ENCODE assay signal across 2 cellular contexts in the genomic region with DNA sequence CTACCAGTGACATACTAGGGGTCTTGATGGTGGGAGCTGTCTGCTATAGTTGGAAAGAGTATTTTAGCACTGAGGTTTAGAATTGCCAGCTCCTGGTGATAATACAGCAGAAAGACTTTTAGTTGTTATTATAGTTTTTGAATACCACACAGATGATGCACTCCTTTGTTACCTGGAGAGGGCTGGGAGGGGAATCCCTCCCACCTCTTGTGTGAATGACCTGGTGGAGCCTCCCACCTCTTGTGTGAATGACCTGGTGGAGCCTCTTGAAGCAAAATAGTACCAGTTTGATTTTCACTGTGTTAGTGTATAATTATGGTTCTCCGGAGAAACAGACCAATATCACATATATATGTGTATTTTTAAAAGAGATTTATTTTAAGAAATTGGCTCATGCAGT.
TF ChIP-seq lines count a peak whose summit lies in the region.

No MANE protein-coding gene starts in this region.

TF ChIP-seq in SK-N-SH, 30 proteins besides CTCF, POLR2A, EP300 and RAD21 (continued from another document):
- TF ChIP-seq, protein P1, sequence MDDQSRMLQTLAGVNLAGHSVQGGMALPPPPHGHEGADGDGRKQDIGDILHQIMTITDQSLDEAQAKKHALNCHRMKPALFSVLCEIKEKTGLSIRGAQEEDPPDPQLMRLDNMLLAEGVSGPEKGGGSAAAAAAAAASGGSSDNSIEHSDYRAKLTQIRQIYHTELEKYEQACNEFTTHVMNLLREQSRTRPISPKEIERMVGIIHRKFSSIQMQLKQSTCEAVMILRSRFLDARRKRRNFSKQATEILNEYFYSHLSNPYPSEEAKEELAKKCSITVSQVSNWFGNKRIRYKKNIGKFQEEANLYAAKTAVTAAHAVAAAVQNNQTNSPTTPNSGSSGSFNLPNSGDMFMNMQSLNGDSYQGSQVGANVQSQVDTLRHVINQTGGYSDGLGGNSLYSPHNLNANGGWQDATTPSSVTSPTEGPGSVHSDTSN (IDR thresholded peaks at IDR 0.05): no peak
- TF ChIP-seq, protein P2, sequence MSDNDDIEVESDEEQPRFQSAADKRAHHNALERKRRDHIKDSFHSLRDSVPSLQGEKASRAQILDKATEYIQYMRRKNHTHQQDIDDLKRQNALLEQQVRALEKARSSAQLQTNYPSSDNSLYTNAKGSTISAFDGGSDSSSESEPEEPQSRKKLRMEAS (IDR thresholded peaks at IDR 0.05; ENCODE audit: low read depth): no peak
- TF ChIP-seq, protein P3, sequence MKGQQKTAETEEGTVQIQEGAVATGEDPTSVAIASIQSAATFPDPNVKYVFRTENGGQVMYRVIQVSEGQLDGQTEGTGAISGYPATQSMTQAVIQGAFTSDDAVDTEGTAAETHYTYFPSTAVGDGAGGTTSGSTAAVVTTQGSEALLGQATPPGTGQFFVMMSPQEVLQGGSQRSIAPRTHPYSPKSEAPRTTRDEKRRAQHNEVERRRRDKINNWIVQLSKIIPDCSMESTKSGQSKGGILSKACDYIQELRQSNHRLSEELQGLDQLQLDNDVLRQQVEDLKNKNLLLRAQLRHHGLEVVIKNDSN (IDR thresholded peaks at IDR 0.05; ENCODE audit: borderline replicate concordance, low read depth): no peak
- TF ChIP-seq FOSL2 (IDR thresholded peaks at IDR 0.05; ENCODE audit: borderline replicate concordance, low read depth) (no peak), SMC3 (IDR thresholded peaks at IDR 0.05; ENCODE audit: low read depth, low read length) (no peak), SIN3A (IDR thresholded peaks at IDR 0.05; ENCODE audit: borderline replicate concordance, low read depth, low read length) (no peak)
- TF ChIP-seq, protein P4, sequence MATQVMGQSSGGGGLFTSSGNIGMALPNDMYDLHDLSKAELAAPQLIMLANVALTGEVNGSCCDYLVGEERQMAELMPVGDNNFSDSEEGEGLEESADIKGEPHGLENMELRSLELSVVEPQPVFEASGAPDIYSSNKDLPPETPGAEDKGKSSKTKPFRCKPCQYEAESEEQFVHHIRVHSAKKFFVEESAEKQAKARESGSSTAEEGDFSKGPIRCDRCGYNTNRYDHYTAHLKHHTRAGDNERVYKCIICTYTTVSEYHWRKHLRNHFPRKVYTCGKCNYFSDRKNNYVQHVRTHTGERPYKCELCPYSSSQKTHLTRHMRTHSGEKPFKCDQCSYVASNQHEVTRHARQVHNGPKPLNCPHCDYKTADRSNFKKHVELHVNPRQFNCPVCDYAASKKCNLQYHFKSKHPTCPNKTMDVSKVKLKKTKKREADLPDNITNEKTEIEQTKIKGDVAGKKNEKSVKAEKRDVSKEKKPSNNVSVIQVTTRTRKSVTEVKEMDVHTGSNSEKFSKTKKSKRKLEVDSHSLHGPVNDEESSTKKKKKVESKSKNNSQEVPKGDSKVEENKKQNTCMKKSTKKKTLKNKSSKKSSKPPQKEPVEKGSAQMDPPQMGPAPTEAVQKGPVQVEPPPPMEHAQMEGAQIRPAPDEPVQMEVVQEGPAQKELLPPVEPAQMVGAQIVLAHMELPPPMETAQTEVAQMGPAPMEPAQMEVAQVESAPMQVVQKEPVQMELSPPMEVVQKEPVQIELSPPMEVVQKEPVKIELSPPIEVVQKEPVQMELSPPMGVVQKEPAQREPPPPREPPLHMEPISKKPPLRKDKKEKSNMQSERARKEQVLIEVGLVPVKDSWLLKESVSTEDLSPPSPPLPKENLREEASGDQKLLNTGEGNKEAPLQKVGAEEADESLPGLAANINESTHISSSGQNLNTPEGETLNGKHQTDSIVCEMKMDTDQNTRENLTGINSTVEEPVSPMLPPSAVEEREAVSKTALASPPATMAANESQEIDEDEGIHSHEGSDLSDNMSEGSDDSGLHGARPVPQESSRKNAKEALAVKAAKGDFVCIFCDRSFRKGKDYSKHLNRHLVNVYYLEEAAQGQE (IDR thresholded peaks at IDR 0.05; ENCODE audit: low read depth, low read length): no peak

TF ChIP-seq in SK-N-SH treated with all-trans-retinoic acid at 6 μM for 48 hours, 23 proteins besides CTCF, POLR2A, EP300 and RAD21 (continued from another document):
- TF ChIP-seq, protein P5, sequence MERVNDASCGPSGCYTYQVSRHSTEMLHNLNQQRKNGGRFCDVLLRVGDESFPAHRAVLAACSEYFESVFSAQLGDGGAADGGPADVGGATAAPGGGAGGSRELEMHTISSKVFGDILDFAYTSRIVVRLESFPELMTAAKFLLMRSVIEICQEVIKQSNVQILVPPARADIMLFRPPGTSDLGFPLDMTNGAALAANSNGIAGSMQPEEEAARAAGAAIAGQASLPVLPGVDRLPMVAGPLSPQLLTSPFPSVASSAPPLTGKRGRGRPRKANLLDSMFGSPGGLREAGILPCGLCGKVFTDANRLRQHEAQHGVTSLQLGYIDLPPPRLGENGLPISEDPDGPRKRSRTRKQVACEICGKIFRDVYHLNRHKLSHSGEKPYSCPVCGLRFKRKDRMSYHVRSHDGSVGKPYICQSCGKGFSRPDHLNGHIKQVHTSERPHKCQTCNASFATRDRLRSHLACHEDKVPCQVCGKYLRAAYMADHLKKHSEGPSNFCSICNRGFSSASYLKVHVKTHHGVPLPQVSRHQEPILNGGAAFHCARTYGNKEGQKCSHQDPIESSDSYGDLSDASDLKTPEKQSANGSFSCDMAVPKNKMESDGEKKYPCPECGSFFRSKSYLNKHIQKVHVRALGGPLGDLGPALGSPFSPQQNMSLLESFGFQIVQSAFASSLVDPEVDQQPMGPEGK (CRISPR knock-in tag; IDR thresholded peaks at IDR 0.05; ENCODE audit: borderline replicate concordance): no peak
- no peak for TF ChIP-seq CSDC2 (CRISPR knock-in tag; IDR thresholded peaks at IDR 0.05)
- TF ChIP-seq ARNTL (CRISPR knock-in tag; IDR thresholded peaks at IDR 0.05; ENCODE audit: borderline replicate concordance, low read depth): no peak
- TF ChIP-seq, protein P6, sequence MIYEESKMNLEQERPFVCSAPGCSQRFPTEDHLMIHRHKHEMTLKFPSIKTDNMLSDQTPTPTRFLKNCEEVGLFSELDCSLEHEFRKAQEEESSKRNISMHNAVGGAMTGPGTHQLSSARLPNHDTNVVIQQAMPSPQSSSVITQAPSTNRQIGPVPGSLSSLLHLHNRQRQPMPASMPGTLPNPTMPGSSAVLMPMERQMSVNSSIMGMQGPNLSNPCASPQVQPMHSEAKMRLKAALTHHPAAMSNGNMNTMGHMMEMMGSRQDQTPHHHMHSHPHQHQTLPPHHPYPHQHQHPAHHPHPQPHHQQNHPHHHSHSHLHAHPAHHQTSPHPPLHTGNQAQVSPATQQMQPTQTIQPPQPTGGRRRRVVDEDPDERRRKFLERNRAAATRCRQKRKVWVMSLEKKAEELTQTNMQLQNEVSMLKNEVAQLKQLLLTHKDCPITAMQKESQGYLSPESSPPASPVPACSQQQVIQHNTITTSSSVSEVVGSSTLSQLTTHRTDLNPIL (CRISPR knock-in tag; IDR thresholded peaks at IDR 0.05; ENCODE audit: low read depth): no peak
- no peak for TF ChIP-seq RARB (CRISPR knock-in tag; IDR thresholded peaks at IDR 0.05)
